8 cellular contexts compared by ENCODE assay signal in the genomic region with DNA sequence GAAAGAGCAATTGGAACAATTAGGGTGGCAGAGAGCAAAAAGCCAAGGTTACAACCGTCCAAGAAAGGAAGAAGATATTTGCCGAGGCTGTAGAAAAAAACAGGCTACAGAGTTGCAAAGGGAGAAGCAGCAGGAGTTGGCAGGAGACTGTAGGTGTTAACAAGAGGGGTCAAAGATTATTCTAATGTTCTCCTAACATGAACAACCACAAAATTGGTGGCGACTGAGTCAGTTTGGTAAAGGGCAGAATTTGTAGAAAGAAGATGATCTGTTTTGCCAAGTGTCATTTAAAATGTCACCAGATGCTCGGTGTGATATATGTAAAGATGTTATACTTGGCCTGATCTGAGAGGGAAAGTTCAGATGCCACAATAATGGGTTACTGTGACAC. TPM values are rescaled to one million over a fixed set of nuclear protein-coding genes. Genes with fewer than 3 reads are reported as not detected.
DNase-seq lines count a peak whose midpoint lies in the region; FAIRE-seq and TF ChIP-seq lines count a peak whose summit lies in the region.

No MANE protein-coding gene starts in this region.

- H3K27me3 ChIP-seq in duodenal mucosa (ENCODE audit: control insufficient read depth in 1 of 2, insufficient read depth in 2 of 2, low read length in 2 of 2) (no peaks in the 10 kb centered on the region), neuron (ENCODE audit: insufficient read depth, low read length) (no peaks in the 10 kb centered on the region)

- TF ChIP-seq CTCF in CD14-positive monocyte (IDR thresholded peaks at IDR 0.05) (no peak), LNCaP clone FGC (IDR thresholded peaks at IDR 0.05; ENCODE audit: control insufficient read depth, extremely low read depth, insufficient read depth) (no peak)

- peak overlapping the region; percentile 84 to 97 for H3K4me3 Mint-ChIP-seq in CD14-positive monocyte

- H3K4me3 ChIP-seq in LNCaP clone FGC (ENCODE audit: low read depth, low read length) = peak overlapping the region; percentile 63
- H3K4me3 ChIP-seq in duodenal mucosa (ENCODE audit: low read depth in 1 of 2, low read length in 2 of 2) = peak overlapping the region; percentile 87 to 94
- peak overlapping the region; percentile 79 for H3K4me3 ChIP-seq in neuron (ENCODE audit: low read length)

- H3K9me3 ChIP-seq in duodenal mucosa (ENCODE audit: control insufficient read depth in 1 of 2, low read length in 2 of 2) = no peaks in the 10 kb centered on the region
- H3K9me3 ChIP-seq in neuron (ENCODE audit: low read length) = no peaks in the 10 kb centered on the region

- no peak for TF ChIP-seq POLR2A in GM12892 (IDR thresholded peaks at IDR 0.05; ENCODE audit: low read depth, low read length)

- peak overlapping the region; percentile 98 to 99 (median 99) for H3K27ac Mint-ChIP-seq in CD14-positive monocyte

- intact Hi-C loops in CD14-positive monocyte (cut with micrococcal nuclease) = loop anchor here (5.0 to 10.0 kb wide), 6 partner anchors 36 to 159 kb away; a partner anchor contains a TSS

- H3K9ac ChIP-seq in duodenal mucosa (ENCODE audit: low read depth in 1 of 2, low read length in 2 of 2) = peak overlapping the region; percentile 28 to 57

- H3K36me3 ChIP-seq in duodenal mucosa (ENCODE audit: control insufficient read depth in 1 of 2, insufficient read depth in 2 of 2, low read length in 2 of 2) = peaks cover 0 to 6% of the 10 kb centered on the region in 2 donors
- no peaks in the 10 kb centered on the region for H3K36me3 ChIP-seq in neuron (ENCODE audit: insufficient read depth, low read length)

- H3K4me1 ChIP-seq in duodenal mucosa (ENCODE audit: control insufficient read depth in 1 of 2, insufficient read depth in 2 of 2, low read length in 2 of 2) (peaks cover 44 to 61% of the 10 kb centered on the region in 2 donors), neuron (ENCODE audit: insufficient read depth, low read length) (peaks cover 39% of the 10 kb centered on the region)

- H3K27me3 Mint-ChIP-seq in CD14-positive monocyte (ENCODE audit: low read depth in 3 of 3) = peaks cover 0 to 10% (median 0%) of the 10 kb centered on the region in 3 donors

- DNase-seq in CD14-positive monocyte (ENCODE audit: low spot score) (no peak), LNCaP clone FGC (ENCODE audit: low read depth) (no peak), cerebellar cortex (ENCODE audit: low spot score) (no peak), GM12892 (ENCODE audit: insufficient read length) (no peak), glomerular visceral epithelial cell (ENCODE audit: extremely low spot score) (no peak), COLO829 (ENCODE audit: low spot score) (no peak)

- peaks cover 4 to 10% of the 10 kb centered on the region in 2 donors for H3K36me3 Mint-ChIP-seq in CD14-positive monocyte

- peak overlapping the region; percentile 82 for H3K27ac ChIP-seq in duodenal mucosa (ENCODE audit: low read depth, low read length)

- FAIRE-seq in GM12892 (lab: Jason Lieb, UNC) = no peak

- H3K4me1 Mint-ChIP-seq in CD14-positive monocyte = peaks cover 67% of the 10 kb centered on the region

- H2AFZ ChIP-seq in neuron (ENCODE audit: low read depth, low read length) = peak overlapping the region; percentile 50

- H3K9me3 Mint-ChIP-seq in CD14-positive monocyte = no peaks in the 10 kb centered on the region

RNA-seq across cellular contexts. Expression of a gene that starts 0.4 kb away (rescaled TPM):
- polyA plus RNA-seq in CD14-positive monocyte = 10 to 100 TPM; 22.6 to 22.8 TPM
- 8.0 TPM for polyA plus RNA-seq in GM12892 (2012; ENCODE audit: missing spikeins)

RNA-seq across cellular contexts. Expression of a gene that starts 1.1 kb away (rescaled TPM):
- 10 to 100 TPM; 11.5 to 13.2 TPM for polyA plus RNA-seq in CD14-positive monocyte
- polyA plus RNA-seq in GM12892 (2012; ENCODE audit: missing spikeins) = 2.7 TPM

RNA-seq across cellular contexts. Expression of a gene that starts 25.8 kb away (rescaled TPM):
- polyA plus RNA-seq in CD14-positive monocyte = 1 to 10 TPM in 1 of 2 donors, under 1 TPM in 1; 0.28 to 1.4 TPM
- polyA plus RNA-seq in GM12892 (2012; ENCODE audit: missing spikeins) = 0.51 TPM

RNA-seq across cellular contexts. Expression of a gene that starts 28.5 kb away (rescaled TPM):
- polyA plus RNA-seq in CD14-positive monocyte = not detected
- 0.28 TPM for polyA plus RNA-seq in GM12892 (2012; ENCODE audit: missing spikeins)

RNA-seq across cellular contexts. Expression of a gene that starts 33.2 kb away (rescaled TPM):
- polyA plus RNA-seq in CD14-positive monocyte = 100 to 1,000 TPM; 200 to 224 TPM
- polyA plus RNA-seq in GM12892 (2012; ENCODE audit: missing spikeins) = 60.1 TPM
